1 cellular context compared by ENCODE assay signal in genomic region chr16:3304370-3304769, GRCh38.
TF ChIP-seq lines count a peak whose summit lies in the region.

No MANE protein-coding gene starts in this region.

TF ChIP-seq in H1, 55 proteins besides CTCF, POLR2A, EP300 and RAD21:
- TF ChIP-seq ZNF274 (IDR thresholded peaks at IDR 0.05; ENCODE audit: borderline replicate concordance, extremely low read depth, low read length), result no peak
- no peak for TF ChIP-seq CBX8 (IDR thresholded peaks at IDR 0.05; ENCODE audit: borderline replicate concordance, low read depth, low read length)
- no peak for TF ChIP-seq NANOG (IDR thresholded peaks at IDR 0.05; ENCODE audit: insufficient read depth, low read depth, low read length, poor library complexity, severe bottlenecking)
- no peak for TF ChIP-seq SRF (IDR thresholded peaks at IDR 0.05; ENCODE audit: low read depth, low read length)
- no peak for TF ChIP-seq CHD7 (IDR thresholded peaks at IDR 0.05; ENCODE audit: insufficient replicate concordance, low read length)
